26 cellular contexts compared by ENCODE assay signal in genomic region chr14:85538636-85539035, GRCh38. TPM values are rescaled to one million over a fixed set of nuclear protein-coding genes. Genes with fewer than 3 reads are reported as not detected.
DNase-seq lines count a peak whose midpoint lies in the region; ATAC-seq and TF ChIP-seq lines count a peak whose summit lies in the region.
"Had no signal": no experiment of that assay in that cellular context is flagged by ENCODE, and none has a peak within 500 bp of the region (broad histone marks: within the 10 kb centered on the region; RNA-seq: fewer than 3 reads in every experiment).

No MANE protein-coding gene starts in this region.

- peak; percentile 69 to 76 for ATAC-seq in gastrocnemius medialis
- ATAC-seq in left lung, result no peak
- ATAC-seq in WTC11, result no peak
- ATAC-seq in SK-N-SH treated with all-trans-retinoic acid at 6 μM for 48 hours, result no peak

- peaks cover 35% of the 10 kb centered on the region for H3K4me1 Mint-ChIP-seq in MCF 10A (ENCODE audit: insufficient read depth, unreplicated experiment)
- peaks cover 73% of the 10 kb centered on the region for H3K4me1 Mint-ChIP-seq in WTC11

- intact Hi-C loops in MCF 10A (cut with micrococcal nuclease) (loop anchor here (10.0 kb wide), 1 partner anchor 734 kb away; no protein-coding TSS in a partner anchor), breast epithelium (cut with DNase I; ENCODE audit: low total_unique reads) (no loop called here), gastrocnemius medialis (cut with DNase I; ENCODE audit: low total_unique reads) (loop anchor here (2.0 kb wide), 1 partner anchor 34 kb away; no protein-coding TSS in a partner anchor), left lung (cut with DNase I) (no loop called here), sigmoid colon (cut with DNase I) (no loop called here)

- WGBS in sigmoid colon, 2 donors, result 83 to 91% methylated on average over 2 of the region's 2 CpGs

- H3K27me3 Mint-ChIP-seq in MCF 10A (ENCODE audit: insufficient read depth, unreplicated experiment) (no peaks in the 10 kb centered on the region), WTC11 (ENCODE audit: low read depth) (peaks cover 24% of the 10 kb centered on the region)

- H3K4me3 Mint-ChIP-seq in MCF 10A (ENCODE audit: unreplicated experiment) (no peak overlapping the region), WTC11 (no peak overlapping the region)
- H3K4me3 Mint-ChIP-seq: HFFc6, IgD-negative memory B cell had no signal

- H3K27ac ChIP-seq in breast epithelium (no peak overlapping the region), gastrocnemius medialis (peak overlapping the region; percentile 83 to 91 (median 90)), left lung (no peak overlapping the region), sigmoid colon (no peak overlapping the region)
- H3K27ac ChIP-seq: 22Rv1, HL-60, KMS-11 had no signal

- H3K36me3 Mint-ChIP-seq in MCF 10A (ENCODE audit: insufficient read depth, unreplicated experiment) (peaks cover 16% of the 10 kb centered on the region), WTC11 (no peaks in the 10 kb centered on the region)
- H3K36me3 Mint-ChIP-seq: IgD-negative memory B cell had no signal

- H3K4me1 ChIP-seq in breast epithelium (no peaks in the 10 kb centered on the region), gastrocnemius medialis (peaks cover 28 to 32% of the 10 kb centered on the region in 2 donors), left lung (peaks cover 0 to 1% of the 10 kb centered on the region in 2 donors), sigmoid colon (peaks cover 0 to 15% (median 6%) of the 10 kb centered on the region in 4 donors)

- no peak for TF ChIP-seq EP300 in sigmoid colon (IDR thresholded peaks at IDR 0.05)

- H3K9me3 ChIP-seq in breast epithelium (no peaks in the 10 kb centered on the region), gastrocnemius medialis (no peaks in the 10 kb centered on the region), left lung (no peaks in the 10 kb centered on the region), sigmoid colon (no peaks in the 10 kb centered on the region)
- H3K9me3 ChIP-seq: HAP-1 had no signal

- BruUV-seq in MCF 10A (replicated peaks; lab: Mats Ljungman, UMichigan), result no TSS peak

- H3K4me3 ChIP-seq in breast epithelium, result no peak overlapping the region
- peak overlapping the region in 2 of 4 donors; percentile 13 to 24 for H3K4me3 ChIP-seq in gastrocnemius medialis
- H3K4me3 ChIP-seq in left lung, result no peak overlapping the region
- no peak overlapping the region for H3K4me3 ChIP-seq in sigmoid colon
- H3K4me3 ChIP-seq: HAP-1 had no signal

- TF ChIP-seq POLR2A in breast epithelium (IDR thresholded peaks at IDR 0.05) (no peak), gastrocnemius medialis (IDR thresholded peaks at IDR 0.05) (peak in 1 of 2 donors; percentile 53), sigmoid colon (IDR thresholded peaks at IDR 0.05) (no peak)

- DNase-seq in MCF 10A (ENCODE audit: unreplicated experiment) (no peak), breast epithelium (ENCODE audit: low spot score in 2 of 2) (no peak), myocyte (ENCODE audit: low read depth) (peak; percentile 88), gastrocnemius medialis (peak; percentile 37 to 51), left lung (no peak), sigmoid colon (no peak), WTC11 (ENCODE audit: low spot score) (no peak)
- DNase-seq: Calu3, DMS79 treated with DMSO at 0.1 percent for 48 hours, GF-D8, GOT3, HFFc6, NCI-H1092, NCI-H1417 treated with DMSO at 0.1 percent for 48 hours, NCI-H1930, NCI-H2107, NCI-H446, NCI-H524 treated with DMSO at 0.1 percent for 48 hours, NCI-H774, SIG-M5 had no signal

- POLR2A ChIA-PET in MCF 10A (lab: Yijun Ruan, JAX) (no interaction called here), WTC11 (lab: Charles Lee) (no interaction called here)

- CTCF ChIA-PET in MCF 10A (lab: Yijun Ruan, JAX) (interaction anchor here (0.6 kb wide), 1 partner anchor 10 kb away, joined by 3 read pairs; no protein-coding TSS in a partner anchor), WTC11 (lab: Charles Lee) (interaction anchor here (1.2 kb wide), 1 partner anchor 10 kb away, joined by 4 read pairs; no protein-coding TSS in a partner anchor)

- H3K36me3 ChIP-seq in breast epithelium, result no peaks in the 10 kb centered on the region
- H3K36me3 ChIP-seq in gastrocnemius medialis, result no peaks in the 10 kb centered on the region
- H3K36me3 ChIP-seq in left lung, result no peaks in the 10 kb centered on the region
- no peaks in the 10 kb centered on the region for H3K36me3 ChIP-seq in sigmoid colon
- H3K36me3 ChIP-seq: HAP-1 had no signal

- H3K27me3 ChIP-seq in breast epithelium (peaks cover 0 to 15% of the 10 kb centered on the region in 2 donors), gastrocnemius medialis (no peaks in the 10 kb centered on the region), left lung (peaks cover 11 to 39% of the 10 kb centered on the region in 2 donors), sigmoid colon (peaks cover 0 to 18% (median 0%) of the 10 kb centered on the region in 3 donors)

- H3K27ac Mint-ChIP-seq in MCF 10A (ENCODE audit: low read depth, unreplicated experiment), result peak overlapping the region; percentile 23
- no peak overlapping the region for H3K27ac Mint-ChIP-seq in WTC11
- H3K27ac Mint-ChIP-seq: HFFc6, IgD-negative memory B cell had no signal

- TF ChIP-seq CTCF in MCF 10A (IDR thresholded peaks at IDR 0.05; ENCODE audit: unreplicated experiment), result no peak
- TF ChIP-seq CTCF in breast epithelium (IDR thresholded peaks at IDR 0.05), result no peak
- no peak for TF ChIP-seq CTCF in gastrocnemius medialis (IDR thresholded peaks at IDR 0.05 in 4 of 5, conservative IDR thresholded peaks at IDR 0.05 in 1 of 5)
- no peak for TF ChIP-seq CTCF in left lung (IDR thresholded peaks at IDR 0.05)
- TF ChIP-seq CTCF in sigmoid colon (IDR thresholded peaks at IDR 0.05), result no peak
- TF ChIP-seq CTCF in WTC11 (IDR thresholded peaks at IDR 0.05), result no peak

- in situ Hi-C loops in gastrocnemius medialis (cut with MboI; ENCODE audit: low sequenced_read_pairs in 4 of 4), result loop anchor here in 1 of 4 donors (10.0 kb wide), 1 partner anchor 76 kb away; no protein-coding TSS in a partner anchor

- H3K9me3 Mint-ChIP-seq in MCF 10A (ENCODE audit: unreplicated experiment) (no peaks in the 10 kb centered on the region), WTC11 (no peaks in the 10 kb centered on the region)
- H3K9me3 Mint-ChIP-seq: HFFc6 had no signal

TF ChIP-seq in WTC11, 78 proteins besides CTCF, POLR2A, EP300 and RAD21 (continues in another document):
- TF ChIP-seq ZNF232 (CRISPR knock-in tag; IDR thresholded peaks at IDR 0.05) (no peak), NFATC4 (CRISPR knock-in tag; IDR thresholded peaks at IDR 0.05) (no peak)

TF ChIP-seq in SK-N-SH treated with all-trans-retinoic acid at 6 μM for 48 hours, 23 proteins besides CTCF, POLR2A, EP300 and RAD21:
- TF ChIP-seq ZC3H10 (CRISPR knock-in tag; IDR thresholded peaks at IDR 0.05) (no peak), CREB5 (CRISPR knock-in tag; IDR thresholded peaks at IDR 0.05; ENCODE audit: low read depth) (no peak), OSR1 (CRISPR knock-in tag; IDR thresholded peaks at IDR 0.05) (no peak), ZNF565 (CRISPR knock-in tag; conservative IDR thresholded peaks at IDR 0.05; ENCODE audit: low read depth) (no peak), ZNF70 (CRISPR knock-in tag; IDR thresholded peaks at IDR 0.05) (no peak), GLIS3 (CRISPR knock-in tag; IDR thresholded peaks at IDR 0.05) (no peak)
TF ChIP-seq in SK-N-SH treated with all-trans-retinoic acid at 6 μM for 48 hours: peak in this region for 0.

RNA-seq across cellular contexts. Expression of gene FLRT2, which starts 8.7 kb away (rescaled TPM):
- total RNA-seq in MCF 10A (2022) (153 and 204 TPM in 2 replicates), breast epithelium (10 to 100 TPM in 2 of 3 donors, 1 to 10 TPM in 1; 5.2 to 12.6 (median 10.5) TPM), myocyte (19.6 and 37.3 TPM in 2 replicates), gastrocnemius medialis (1 to 10 TPM; 2.2 to 7.1 (median 5.4) TPM), left lung (10 to 100 TPM; 19.1 to 24.3 TPM), sigmoid colon (10 to 100 TPM in 1 of 4 donors, 1 to 10 TPM in 3; 3.0 to 13.0 (median 7.9) TPM), WTC11 (2021) (8.0 to 13.2 TPM (median 9.4 TPM) in 3 replicates)
- polyA plus RNA-seq in myocyte (2012), result 25.1 TPM
- 1 to 10 TPM in 1 of 3 donors, under 1 TPM in 2; 0.60 to 2.2 (median 0.69) TPM for polyA plus RNA-seq in sigmoid colon
- total RNA-seq: Calu3 had no signal
- polyA plus RNA-seq: IgD-negative memory B cell had no signal

Comparison
In these comparisons a context has a peak if more than half of its experiments do, and no peak if none do; other contexts are left out.
1. intact Hi-C loops: an anchor here in MCF 10A (10.0 kb wide) and gastrocnemius medialis (2.0 kb wide); none called in breast epithelium, left lung and sigmoid colon.
2. DNase-seq: peak in myocyte (single experiment) and gastrocnemius medialis (2 of 2); none in MCF 10A (single experiment), breast epithelium (0 of 2), left lung (0 of 2), sigmoid colon (single experiment) and WTC11 (single experiment).
3. H3K27ac ChIP-seq: peak in gastrocnemius medialis (4 of 4); none in breast epithelium (0 of 2), left lung (0 of 2) and sigmoid colon (0 of 4).
4. ATAC-seq: peak in gastrocnemius medialis (2 of 2); none in left lung (single experiment), WTC11 (single experiment) and SK-N-SH treated with all-trans-retinoic acid at 6 μM for 48 hours (single experiment).